In genomic region chr10:45199380-45199740, GRCh38 we compare ENCODE assay signal across 24 cellular contexts.
"Had no signal": no experiment of that assay in that cellular context is flagged by ENCODE, and none has a peak within 500 bp of the region (broad histone marks: within the 10 kb centered on the region; RNA-seq: fewer than 3 reads in every experiment).

No MANE protein-coding gene starts in this region.

- H3K9me3 Mint-ChIP-seq: activated naive CD4-positive, alpha-beta T cell treated with anti-CD3 and anti-CD28 coated beads, Interleukin-2, amount 50 U/mL, for 24 hours; activated T-helper 1 cell treated with anti-CD3 and anti-CD28 coated beads, Interleukin-12 subunit alpha, Interleukin-12 subunit beta, Interleukin-2, Interleukin-4 antibody, amounts not matched to agents 30 ng/mL and 10 ng/mL and 1 ng/mL, durations not matched to agents 14 hours and 24 hours and 36 hours; T-helper 1 cell treated with Interleukin-12 subunit alpha and Interleukin-12 subunit beta and Interleukin-4 antibody, amounts not matched to agents 30 μg/mL and 1 μg/mL, for 36 hours; WTC11 had no signal

- H3K4me3 ChIP-seq: Peyer's patch, SJSA1 had no signal

- H3K36me3 ChIP-seq: Peyer's patch, SJSA1 had no signal

- H3K4me1 ChIP-seq: Peyer's patch, SJSA1 had no signal

- H3K27ac Mint-ChIP-seq: activated CD8-positive, alpha-beta T cell treated with anti-CD3 and anti-CD28 coated beads, Interleukin-2, amount 10 ng/mL, durations not matched to agents 7 days and 5 days; activated naive CD4-positive, alpha-beta T cell treated with anti-CD3 and anti-CD28 coated beads, Interleukin-2, amount 50 U/mL, for 24 hours; activated T-helper 1 cell treated with anti-CD3 and anti-CD28 coated beads, Interleukin-12 subunit alpha, Interleukin-12 subunit beta, Interleukin-2, Interleukin-4 antibody, amounts not matched to agents 30 ng/mL and 10 ng/mL and 1 ng/mL, durations not matched to agents 14 hours and 24 hours and 36 hours; T-helper 1 cell treated with Interleukin-12 subunit alpha and Interleukin-12 subunit beta and Interleukin-4 antibody, amounts not matched to agents 30 μg/mL and 1 μg/mL, for 36 hours; WTC11 had no signal

- H3K27me3 ChIP-seq: Peyer's patch, SJSA1 had no signal

- H3K4me3 Mint-ChIP-seq: activated CD8-positive, alpha-beta T cell treated with anti-CD3 and anti-CD28 coated beads, Interleukin-2, amount 10 ng/mL, durations not matched to agents 7 days and 5 days; activated naive CD4-positive, alpha-beta T cell treated with anti-CD3 and anti-CD28 coated beads, Interleukin-2, amount 50 U/mL, for 24 hours; activated T-helper 1 cell treated with anti-CD3 and anti-CD28 coated beads, Interleukin-12 subunit alpha, Interleukin-12 subunit beta, Interleukin-2, Interleukin-4 antibody, amounts not matched to agents 30 ng/mL and 10 ng/mL and 1 ng/mL, durations not matched to agents 14 hours and 24 hours and 36 hours; T-helper 1 cell treated with Interleukin-12 subunit alpha and Interleukin-12 subunit beta and Interleukin-4 antibody, amounts not matched to agents 30 μg/mL and 1 μg/mL, for 36 hours; WTC11 had no signal

- H3K9me3 ChIP-seq: Peyer's patch, SJSA1 had no signal

- H3K36me3 Mint-ChIP-seq: activated naive CD4-positive, alpha-beta T cell treated with anti-CD3 and anti-CD28 coated beads, Interleukin-2, amount 50 U/mL, for 24 hours; WTC11 had no signal

- H3K4me1 Mint-ChIP-seq: activated naive CD4-positive, alpha-beta T cell treated with anti-CD3 and anti-CD28 coated beads, Interleukin-2, amount 50 U/mL, for 24 hours; WTC11 had no signal

- FAIRE-seq: bronchial epithelial cell had no signal

- H3K27ac ChIP-seq: Peyer's patch, RWPE1, SJSA1 had no signal

- DNase-seq: activated CD4-positive, alpha-beta T cell treated with anti-CD3 and anti-CD28 coated beads for 48 hours; activated CD4-positive, alpha-beta T cell treated with anti-CD3 and anti-CD28 coated beads, Interleukin-2, amount 50 U/mL, for 4 hours; activated CD4-positive, CD25-positive, alpha-beta regulatory T cell treated with anti-CD3 and anti-CD28 coated beads, Interleukin-2, amount 50 U/mL, for 72 hours; activated CD8-positive, alpha-beta memory T cell treated with anti-CD3 and anti-CD28 coated beads, Interleukin-2, amount 50 U/mL, for 48 hours; activated CD8-positive, alpha-beta T cell treated with anti-CD3 and anti-CD28 coated beads, Interleukin-2, amount 10 ng/mL, durations not matched to agents 7 days and 5 days; activated effector memory CD4-positive, alpha-beta T cell treated with Interleukin-2 at 50 U/mL for 16 hours; activated naive CD4-positive, alpha-beta T cell; activated T-cell treated with anti-CD3 and anti-CD28 coated beads, Interleukin-2, amount 50 U/mL, for 1 hour; Karpas-422; NCI-H1048; NCI-H146; NCI-H187 treated with DMSO at 0.1 percent for 48 hours; NCI-H2081 treated with DMSO at 0.1 percent for 48 hours; NCI-H446; NCI-H524; Peyer's patch; SHP77 had no signal
